24 cellular contexts compared by ENCODE assay signal in genomic region chr4:63233679-63234078, GRCh38.
"Had no signal": no experiment of that assay in that cellular context is flagged by ENCODE, and none has a peak within 500 bp of the region (broad histone marks: within the 10 kb centered on the region; RNA-seq: fewer than 3 reads in every experiment).

No MANE protein-coding gene starts in this region.

- DNase-seq: cortex of kidney; effector CD8-positive, alpha-beta T cell; effector memory CD8-positive, alpha-beta T cell; endodermal cell; erythroblast; esophagus squamous epithelium; foreskin fibroblast; foreskin melanocyte; gastrocnemius medialis; glutamatergic neuron; head of caudate nucleus; heart right ventricle; hippocampal formation; left cardiac atrium; left lung; left ventricle myocardium superior; lower lobe of right lung; mesenchymal stem cell; mucosa of descending colon; naive B cell; naive thymus-derived CD8-positive, alpha-beta T cell had no signal

- ATAC-seq: effector memory CD8-positive, alpha-beta T cell; esophagus mucosa; gastrocnemius medialis; heart right ventricle; left cardiac atrium; left lung; left ventricle myocardium superior; lower lobe of right lung; mucosa of descending colon; naive thymus-derived CD8-positive, alpha-beta T cell had no signal

- H3K27me3 Mint-ChIP-seq: dendritic cell treated with granulocyte-macrophage colony-stimulating factor and Interleukin-4, amounts not matched to agents 40 ng/mL and 50 ng/mL, for 4 days; effector memory CD8-positive, alpha-beta T cell; naive B cell; naive thymus-derived CD8-positive, alpha-beta T cell had no signal

- H3K27ac Mint-ChIP-seq: dendritic cell treated with granulocyte-macrophage colony-stimulating factor and Interleukin-4, amounts not matched to agents 40 ng/mL and 50 ng/mL, for 4 days; effector memory CD8-positive, alpha-beta T cell; endodermal cell; mesothelial cell of epicardium; naive B cell; naive thymus-derived CD8-positive, alpha-beta T cell had no signal

- H3K36me3 Mint-ChIP-seq: mesothelial cell of epicardium; naive B cell; naive thymus-derived CD8-positive, alpha-beta T cell had no signal

- H3K4me3 Mint-ChIP-seq: dendritic cell treated with granulocyte-macrophage colony-stimulating factor and Interleukin-4, amounts not matched to agents 40 ng/mL and 50 ng/mL, for 4 days; effector memory CD8-positive, alpha-beta T cell; endodermal cell; mesothelial cell of epicardium; naive B cell; naive thymus-derived CD8-positive, alpha-beta T cell had no signal

- H3K4me1 Mint-ChIP-seq: endodermal cell; mesothelial cell of epicardium; naive B cell; naive thymus-derived CD8-positive, alpha-beta T cell had no signal

- H3K9me3 Mint-ChIP-seq: dendritic cell treated with granulocyte-macrophage colony-stimulating factor and Interleukin-4, amounts not matched to agents 40 ng/mL and 50 ng/mL, for 4 days; endodermal cell had no signal
